ENCODE assay signal across 8 cellular contexts in the genomic region with DNA sequence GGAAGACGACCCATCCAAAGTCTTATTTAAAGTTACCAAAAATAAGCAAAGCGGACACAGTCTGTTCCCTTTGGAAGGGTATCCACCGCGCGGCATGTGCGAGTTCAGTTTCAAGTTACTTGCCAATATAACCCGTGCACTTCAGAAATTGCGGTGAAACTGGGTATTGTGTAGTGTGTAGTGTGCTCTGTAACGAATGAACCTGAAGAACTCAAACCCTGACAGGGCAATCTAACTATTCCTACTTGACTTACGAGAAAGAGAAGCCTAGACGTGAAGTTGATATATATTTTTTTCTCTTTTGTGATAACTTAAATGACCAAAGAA. TPM values are rescaled to one million over a fixed set of nuclear protein-coding genes. Genes with fewer than 3 reads are reported as not detected.
DNase-seq lines count a peak whose midpoint lies in the region; ATAC-seq and TF ChIP-seq lines count a peak whose summit lies in the region.

No MANE protein-coding gene starts in this region.

- H3K36me3 Mint-ChIP-seq in naive B cell: no peaks in the 10 kb centered on the region

- H3K27me3 Mint-ChIP-seq in naive B cell: no peaks in the 10 kb centered on the region

- H3K4me3 Mint-ChIP-seq in naive B cell: peak overlapping the region; percentile 81 to 96 (median 90)

- DNase-seq in Kasumi-1 (lab: John Stamatoyannopoulos, UW) (peak; percentile 77 to 78), caudate nucleus (lab: John Stamatoyannopoulos, UW) (no peak), naive B cell (no peak), globus pallidus (ENCODE audit: low spot score) (no peak), NK-92 (lab: John Stamatoyannopoulos, UW; ENCODE audit: unreplicated experiment) (no peak)

- peaks cover 0 to 14% (median 9%) of the 10 kb centered on the region in 7 donors for H3K9me3 Mint-ChIP-seq in naive B cell

- H3K27ac ChIP-seq in C4-2B: no peak overlapping the region
- H3K27ac ChIP-seq in caudate nucleus (ENCODE audit: low read depth, low read length): peak overlapping the region; percentile 99

- H3K4me1 Mint-ChIP-seq in naive B cell: peaks cover 43 to 61% (median 52%) of the 10 kb centered on the region in 3 donors

- no peak for ATAC-seq in naive B cell (ENCODE audit: low read depth in 2 of 2)
- no peak for ATAC-seq in HG02642 (IDR thresholded peaks at IDR 0.05; ENCODE audit: poor library complexity, unreplicated experiment)
- no peak for ATAC-seq in GM21528 (IDR thresholded peaks at IDR 0.05; ENCODE audit: low FRiP score, unreplicated experiment)

- peak overlapping the region; percentile 80 to 97 (median 92) for H3K27ac Mint-ChIP-seq in naive B cell

- peak; percentile 57 for TF ChIP-seq CTCF in C4-2B (conservative IDR thresholded peaks at IDR 0.05)

RNA-seq across cellular contexts. Expression of a gene that starts 1.5 kb away (rescaled TPM):
- polyA plus RNA-seq in naive B cell (ENCODE audit: low read depth in 6 of 6): 10 to 100 TPM in 5 of 6 donors, 1 to 10 TPM in 1; 8.4 to 20.6 (median 17.1) TPM

Comparison
In these comparisons a context has a peak if more than half of its experiments do, and no peak if none do; other contexts are left out.
1. DNase-seq: peak in Kasumi-1 (2 of 2); none in caudate nucleus (0 of 61), naive B cell (single experiment), globus pallidus (single experiment) and NK-92 (single experiment).